9 cellular contexts compared by ENCODE assay signal in genomic region chr3:128385080-128385832, GRCh38.
A peak's percentile ranks its signal among the peaks of the same experiment; 100 is the strongest.
DNase-seq lines count a peak whose midpoint lies in the region; FAIRE-seq and TF ChIP-seq lines count a peak whose summit lies in the region.
"Had no signal": no experiment of that assay in that cellular context is flagged by ENCODE, and none has a peak within 500 bp of the region (broad histone marks: within the 10 kb centered on the region; RNA-seq: fewer than 3 reads in every experiment).

No MANE protein-coding gene starts in this region.

- peak overlapping the region; percentile 62 to 80 for H3K27ac ChIP-seq in coronary artery
- H3K27ac ChIP-seq in liver (ENCODE audit: low read depth in 1 of 2, low read length in 2 of 2): peak overlapping the region; percentile 82 to 90
- no peak overlapping the region for H3K27ac ChIP-seq in A673 (ENCODE audit: low read depth, low read length, poor library complexity, severe bottlenecking)

- H3K4me1 Mint-ChIP-seq in type B pancreatic cell (ENCODE audit: unreplicated experiment): peaks cover 21% of the 10 kb centered on the region

- no peaks in the 10 kb centered on the region for H3K9me3 ChIP-seq in liver (ENCODE audit: control insufficient read depth in 4 of 4, low read length in 3 of 4)
- H3K9me3 ChIP-seq in A673 (ENCODE audit: low read depth, low read length, poor library complexity, severe bottlenecking): no peaks in the 10 kb centered on the region

- no peak overlapping the region for H3K4me3 Mint-ChIP-seq in type B pancreatic cell

- CTCF ChIA-PET in A673 (lab: Charles Lee): no interaction called here

- H3K9me3 Mint-ChIP-seq in type B pancreatic cell: no peaks in the 10 kb centered on the region

- no peaks in the 10 kb centered on the region for H3K27me3 ChIP-seq in liver (ENCODE audit: control insufficient read depth in 4 of 4, insufficient read depth in 4 of 4, low read length in 3 of 4)
- no peaks in the 10 kb centered on the region for H3K27me3 ChIP-seq in A673 (replicated peaks; ENCODE audit: insufficient read depth, low read depth, low read length, poor library complexity)

- H3K36me3 Mint-ChIP-seq in type B pancreatic cell: peaks cover 5% of the 10 kb centered on the region

- no peaks in the 10 kb centered on the region for H3K27me3 Mint-ChIP-seq in type B pancreatic cell

- H3K36me3 ChIP-seq in liver (ENCODE audit: control insufficient read depth in 4 of 4, insufficient read depth in 3 of 4, low read depth in 1 of 4, low read length in 3 of 4) (no peaks in the 10 kb centered on the region), A673 (ENCODE audit: insufficient read depth, low read length, poor library complexity, severe bottlenecking) (no peaks in the 10 kb centered on the region)

- WGBS in liver: 41% methylated on average over 11 of the region's 11 CpGs

- peak; percentile 62 for DNase-seq in HuH-7 (ENCODE audit: low spot score)
- DNase-seq in coronary artery (ENCODE audit: low spot score): peak; percentile 81
- DNase-seq in type B pancreatic cell (ENCODE audit: extremely low spot score, unreplicated experiment): no peak
- DNase-seq in dedifferentiated amniotic fluid mesenchymal stem cell (ENCODE audit: extremely low spot score): no peak
- no peak for DNase-seq in frontal cortex (ENCODE audit: low spot score in 2 of 2)
- no peak for DNase-seq in A673 (ENCODE audit: low spot score)
- DNase-seq: hippocampal formation, NCI-H526 had no signal

- TF ChIP-seq CTCF in coronary artery (IDR thresholded peaks at IDR 0.05) (no peak), liver (IDR thresholded peaks at IDR 0.05; ENCODE audit: low read depth, low read length, missing input control) (no peak), type B pancreatic cell (conservative IDR thresholded peaks at IDR 0.05) (no peak), A673 (conservative IDR thresholded peaks at IDR 0.05; ENCODE audit: low read depth, low read length) (no peak)

- intact Hi-C loops in A673 (cut with micrococcal nuclease; ENCODE audit: unreplicated experiment): no loop called here

- peak overlapping the region; percentile 81 for H3K27ac Mint-ChIP-seq in type B pancreatic cell

- POLR2A ChIA-PET in A673 (lab: Charles Lee; ENCODE audit: low non-redundant PET): no interaction called here

- BruUV-seq in A673 (replicated peaks; lab: Mats Ljungman, UMichigan): no TSS peak

- H3K4me1 ChIP-seq in liver (ENCODE audit: control insufficient read depth in 4 of 4, insufficient read depth in 4 of 4, low read length in 3 of 4): peaks cover 20 to 47% (median 45%) of the 10 kb centered on the region in 4 donors
- no peaks in the 10 kb centered on the region for H3K4me1 ChIP-seq in A673 (ENCODE audit: insufficient read depth, low read length, poor library complexity, severe bottlenecking)

- FAIRE-seq in frontal cortex (lab: Jason Lieb, UNC): no peak

- no peak overlapping the region for H3K9ac ChIP-seq in liver (ENCODE audit: low read depth in 1 of 2, low read length in 2 of 2)

- H3K4me3 ChIP-seq in coronary artery: no peak overlapping the region
- H3K4me3 ChIP-seq in liver (ENCODE audit: low read depth in 1 of 3, low read length in 3 of 3): no peak overlapping the region
- H3K4me3 ChIP-seq in A673 (ENCODE audit: low read depth, low read length, poor library complexity, severe bottlenecking): no peak overlapping the region

- no peak for TF ChIP-seq RAD21 in liver (IDR thresholded peaks at IDR 0.05)

TF ChIP-seq in liver, 16 proteins besides CTCF, POLR2A, EP300 and RAD21:
- TF ChIP-seq ATF3 (IDR thresholded peaks at IDR 0.05) (no peak), HNF4A (conservative IDR thresholded peaks at IDR 0.05) (peak; percentile 58 to 84), EGR1 (IDR thresholded peaks at IDR 0.05; ENCODE audit: low read depth in 2 of 2) (peak; percentile 60 to 91), ZBTB33 (IDR thresholded peaks at IDR 0.05) (no peak), YY1 (IDR thresholded peaks at IDR 0.05) (no peak), FOXA2 (IDR thresholded peaks at IDR 0.05) (peak; percentile 82), FOXA1 (IDR thresholded peaks at IDR 0.05) (peak; percentile 81), SP1 (IDR thresholded peaks at IDR 0.05) (peak; percentile 91), RXRA (IDR thresholded peaks at IDR 0.05) (peak; percentile 93 to 98), NR2F2 (IDR thresholded peaks at IDR 0.05) (peak; percentile 62), GABPA (IDR thresholded peaks at IDR 0.05 in 1 of 2, conservative IDR thresholded peaks at IDR 0.05 in 1 of 2) (peak in 1 of 2 donors; percentile 32)

Comparison
In these comparisons a context has a peak if more than half of its experiments do, and no peak if none do; other contexts are left out.
1. DNase-seq: peak in HuH-7 (single experiment) and coronary artery (single experiment); none in type B pancreatic cell (single experiment), dedifferentiated amniotic fluid mesenchymal stem cell (single experiment), frontal cortex (0 of 2) and A673 (single experiment).